ENCODE assay signal across 1 cellular context in the genomic region with DNA sequence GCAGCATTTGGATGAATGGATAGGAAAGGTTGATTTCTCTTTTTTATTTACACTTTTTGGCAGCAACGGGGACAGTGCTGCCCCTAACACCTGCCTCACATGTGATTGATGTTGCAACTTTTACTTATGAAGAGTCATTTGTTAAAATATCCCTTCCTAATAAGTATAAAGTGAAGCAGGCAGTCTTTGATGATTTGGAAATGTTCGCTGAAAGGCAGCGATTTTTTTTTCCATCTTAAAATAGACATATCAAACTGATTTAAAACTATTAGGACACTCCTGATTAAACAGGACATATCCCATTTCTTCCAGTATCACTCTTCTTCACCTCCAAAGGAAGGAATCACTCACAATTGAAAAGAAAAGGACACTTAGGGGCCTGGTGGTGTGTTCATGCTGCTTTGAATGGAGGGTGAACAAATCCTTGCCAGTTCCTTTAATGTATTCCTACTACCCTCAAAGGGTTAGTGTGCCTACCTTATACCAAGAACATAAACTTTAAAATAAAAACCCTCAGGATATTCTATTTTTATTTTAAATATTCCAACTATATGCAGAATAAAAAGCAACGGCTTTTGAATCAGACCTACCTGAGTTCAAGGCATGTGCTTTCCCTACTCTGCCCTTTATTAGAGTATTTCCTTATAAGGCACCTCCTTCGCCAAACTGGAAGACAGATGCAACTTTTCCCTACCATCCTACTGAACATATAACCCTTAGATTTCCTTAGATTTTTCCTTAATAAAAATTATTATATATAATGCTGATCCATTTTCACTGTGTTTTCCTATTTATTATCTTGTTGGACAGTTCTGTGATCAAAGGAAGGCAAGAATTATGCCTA.
A peak's percentile ranks its signal among the peaks of the same experiment; 100 is the strongest.
TF ChIP-seq lines count a peak whose summit lies in the region.

No MANE protein-coding gene starts in this region.

TF ChIP-seq in K562, 482 proteins besides CTCF, POLR2A, EP300 and RAD21 (continued from another document):
- TF ChIP-seq PRDM10 (IDR thresholded peaks at IDR 0.05; ENCODE audit: partially characterized antibody) (peak; percentile 81), STAT5B (CRISPR knock-in tag; IDR thresholded peaks at IDR 0.05) (no peak), EWSR1 (IDR thresholded peaks at IDR 0.05; ENCODE audit: borderline replicate concordance, low read depth, partially characterized antibody) (no peak), RBFOX2 (IDR thresholded peaks at IDR 0.05; ENCODE audit: low read depth, low read length) (no peak), SIRT6 (IDR thresholded peaks at IDR 0.05; ENCODE audit: low read depth, low read length) (no peak), ZNF431 (CRISPR knock-in tag; IDR thresholded peaks at IDR 0.05) (no peak), SAP30 (IDR thresholded peaks at IDR 0.05; ENCODE audit: borderline replicate concordance, insufficient read depth, low read depth, low read length, poor library complexity, severe bottlenecking) (no peak), PHF20 (IDR thresholded peaks at IDR 0.05; ENCODE audit: partially characterized antibody) (no peak), ZBTB7A (IDR thresholded peaks at IDR 0.05; ENCODE audit: borderline replicate concordance, control insufficient read depth, low read depth, low read length) (no peak), CEBPG (CRISPR knock-in tag; IDR thresholded peaks at IDR 0.05) (peak; percentile 73; the same call in 1 of the 2 replicates), CEBPG (tag; conservative IDR thresholded peaks at IDR 0.05 in 1 of 2, IDR thresholded peaks at IDR 0.05 in 1 of 2) (peak; percentile 66 to 89), ELF1 (tag; IDR thresholded peaks at IDR 0.05) (0 out of 2 replicates have a peak, but pooled peaks have one; percentile 17)
- TF ChIP-seq, protein P1, sequence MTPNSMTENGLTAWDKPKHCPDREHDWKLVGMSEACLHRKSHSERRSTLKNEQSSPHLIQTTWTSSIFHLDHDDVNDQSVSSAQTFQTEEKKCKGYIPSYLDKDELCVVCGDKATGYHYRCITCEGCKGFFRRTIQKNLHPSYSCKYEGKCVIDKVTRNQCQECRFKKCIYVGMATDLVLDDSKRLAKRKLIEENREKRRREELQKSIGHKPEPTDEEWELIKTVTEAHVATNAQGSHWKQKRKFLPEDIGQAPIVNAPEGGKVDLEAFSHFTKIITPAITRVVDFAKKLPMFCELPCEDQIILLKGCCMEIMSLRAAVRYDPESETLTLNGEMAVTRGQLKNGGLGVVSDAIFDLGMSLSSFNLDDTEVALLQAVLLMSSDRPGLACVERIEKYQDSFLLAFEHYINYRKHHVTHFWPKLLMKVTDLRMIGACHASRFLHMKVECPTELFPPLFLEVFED (CRISPR knock-in tag; conservative IDR thresholded peaks at IDR 0.05): no peak
- TF ChIP-seq, protein P2, sequence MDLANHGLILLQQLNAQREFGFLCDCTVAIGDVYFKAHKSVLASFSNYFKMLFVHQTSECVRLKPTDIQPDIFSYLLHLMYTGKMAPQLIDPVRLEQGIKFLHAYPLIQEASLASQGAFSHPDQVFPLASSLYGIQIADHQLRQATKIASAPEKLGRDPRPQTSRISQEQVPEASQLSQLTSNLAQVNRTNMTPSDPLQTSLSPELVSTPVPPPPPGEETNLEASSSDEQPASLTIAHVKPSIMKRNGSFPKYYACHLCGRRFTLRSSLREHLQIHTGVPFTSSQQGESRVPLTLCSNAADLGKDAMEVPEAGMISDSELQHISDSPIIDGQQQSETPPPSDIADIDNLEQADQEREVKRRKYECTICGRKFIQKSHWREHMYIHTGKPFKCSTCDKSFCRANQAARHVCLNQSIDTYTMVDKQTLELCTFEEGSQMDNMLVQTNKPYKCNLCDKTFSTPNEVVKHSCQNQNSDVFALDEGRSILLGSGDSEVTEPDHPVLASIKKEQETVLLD (IDR thresholded peaks at IDR 0.05): no peak
- TF ChIP-seq, protein P3, sequence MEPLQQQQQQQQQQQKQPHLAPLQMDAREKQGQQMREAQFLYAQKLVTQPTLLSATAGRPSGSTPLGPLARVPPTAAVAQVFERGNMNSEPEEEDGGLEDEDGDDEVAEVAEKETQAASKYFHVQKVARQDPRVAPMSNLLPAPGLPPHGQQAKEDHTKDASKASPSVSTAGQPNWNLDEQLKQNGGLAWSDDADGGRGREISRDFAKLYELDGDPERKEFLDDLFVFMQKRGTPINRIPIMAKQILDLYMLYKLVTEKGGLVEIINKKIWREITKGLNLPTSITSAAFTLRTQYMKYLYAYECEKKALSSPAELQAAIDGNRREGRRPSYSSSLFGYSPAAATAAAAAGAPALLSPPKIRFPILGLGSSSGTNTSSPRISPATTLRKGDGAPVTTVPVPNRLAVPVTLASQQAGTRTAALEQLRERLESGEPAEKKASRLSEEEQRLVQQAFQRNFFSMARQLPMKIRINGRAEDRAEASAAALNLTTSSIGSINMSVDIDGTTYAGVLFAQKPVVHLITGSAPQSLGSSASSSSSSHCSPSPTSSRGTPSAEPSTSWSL (CRISPR knock-in tag; IDR thresholded peaks at IDR 0.05; ENCODE audit: borderline replicate concordance): no peak
